In genomic region chr2:85413592-85414421, GRCh38 we compare ENCODE assay signal across 8 cellular contexts. TPM values are rescaled to one million over a fixed set of nuclear protein-coding genes. Genes with fewer than 3 reads are reported as not detected.
DNase-seq lines count a peak whose midpoint lies in the region; ATAC-seq and TF ChIP-seq lines count a peak whose summit lies in the region.

No MANE protein-coding gene starts in this region.

- H3K4me3 Mint-ChIP-seq in GM23338: peak overlapping the region; percentile 89
- H3K4me3 Mint-ChIP-seq in neural crest cell: peak overlapping the region; percentile 97

- 9% methylated on average over 22 of the region's 44 CpGs for WGBS in esophagus muscularis mucosa

- no peak overlapping the region for H3K9ac ChIP-seq in Karpas-422 (ENCODE audit: low read length)

- H3K36me3 ChIP-seq in GM23338 (ENCODE audit: insufficient read depth): no peaks in the 10 kb centered on the region
- no peaks in the 10 kb centered on the region for H3K36me3 ChIP-seq in esophagus muscularis mucosa
- H3K36me3 ChIP-seq in Karpas-422 (ENCODE audit: insufficient read depth, low read length): no peaks in the 10 kb centered on the region

- H3K4me3 ChIP-seq in GM23338: peak overlapping the region; percentile 57
- peak overlapping the region; percentile 62 to 74 (median 65) for H3K4me3 ChIP-seq in esophagus muscularis mucosa
- H3K4me3 ChIP-seq in Karpas-422 (ENCODE audit: low read length): no peak overlapping the region

- no peak for TF ChIP-seq POLR2A in esophagus muscularis mucosa (IDR thresholded peaks at IDR 0.05; ENCODE audit: low read depth)

- H3K27ac Mint-ChIP-seq in GM23338: no peak overlapping the region
- peak overlapping the region; percentile 94 for H3K27ac Mint-ChIP-seq in neural crest cell (ENCODE audit: unreplicated experiment)

- H3K27ac ChIP-seq in GM23338 (ENCODE audit: low read depth) (no peak overlapping the region), esophagus muscularis mucosa (replicated peaks in 1 of 4) (peak overlapping the region; percentile 57 to 73 (median 64)), Karpas-422 (ENCODE audit: low read length) (no peak overlapping the region)

- no peaks in the 10 kb centered on the region for H3K9me2 ChIP-seq in GM23338 (ENCODE audit: insufficient read depth)
- H3K9me2 ChIP-seq in Karpas-422 (replicated peaks; ENCODE audit: insufficient read depth, low read length): no peaks in the 10 kb centered on the region

- peaks cover 34% of the 10 kb centered on the region for H3K4me1 Mint-ChIP-seq in GM23338
- peaks cover 10% of the 10 kb centered on the region for H3K4me1 Mint-ChIP-seq in neural crest cell

- H3K79me2 ChIP-seq in GM23338 (replicated peaks; ENCODE audit: insufficient read depth) (no peaks in the 10 kb centered on the region), Karpas-422 (ENCODE audit: low read length) (peaks cover 1% of the 10 kb centered on the region; the same call in 1 of the 2 replicates)

- no peak for TF ChIP-seq CTCF in GM23338 (conservative IDR thresholded peaks at IDR 0.05; ENCODE audit: low read depth in 2 of 2)
- TF ChIP-seq CTCF in esophagus muscularis mucosa (IDR thresholded peaks at IDR 0.05): peak in 1 of 3 experiments; percentile 14
- TF ChIP-seq CTCF in neural crest cell (conservative IDR thresholded peaks at IDR 0.05): peak; percentile 40

- H2AFZ ChIP-seq in GM23338 (peak overlapping the region; percentile 98), Karpas-422 (ENCODE audit: low read length) (no peak overlapping the region)

- H3K4me2 ChIP-seq in GM23338 (peak overlapping the region; percentile 89), Karpas-422 (ENCODE audit: low read depth, low read length, poor library complexity, severe bottlenecking) (no peak overlapping the region)

- no peaks in the 10 kb centered on the region for H3K9me3 Mint-ChIP-seq in GM23338
- no peaks in the 10 kb centered on the region for H3K9me3 Mint-ChIP-seq in neural crest cell

- peaks cover 27% of the 10 kb centered on the region for H3K27me3 Mint-ChIP-seq in GM23338 (ENCODE audit: insufficient read depth, low read depth, poor library complexity)
- peaks cover 12% of the 10 kb centered on the region for H3K27me3 Mint-ChIP-seq in neural crest cell (ENCODE audit: low read depth)

- H3K27me3 ChIP-seq in GM23338 (ENCODE audit: insufficient read depth) (no peaks in the 10 kb centered on the region), esophagus muscularis mucosa (peaks cover 0 to 3% (median 0%) of the 10 kb centered on the region in 4 donors), Karpas-422 (ENCODE audit: low read length) (no peaks in the 10 kb centered on the region)

- DNase-seq in GM23338 (ENCODE audit: low spot score) (peak; percentile 83), esophagus muscularis mucosa (ENCODE audit: extremely low spot score) (no peak), neural crest cell (ENCODE audit: low read depth, low spot score) (no peak), NAMALWA (ENCODE audit: low spot score) (no peak), GM19240 (ENCODE audit: insufficient read length, low spot score) (no peak), Karpas-422 (no peak)
- peak; percentile 71 for DNase-seq in activated CD8-positive, alpha-beta memory T cell treated with anti-CD3 and anti-CD28 coated beads, Interleukin-2, amount 50 U/mL, for 4 hours

- H3K9me3 ChIP-seq in esophagus muscularis mucosa: no peaks in the 10 kb centered on the region
- no peaks in the 10 kb centered on the region for H3K9me3 ChIP-seq in Karpas-422 (ENCODE audit: low read length)

- ATAC-seq in GM23338: peak; percentile 56
- ATAC-seq in HG03025 (IDR thresholded peaks at IDR 0.05; ENCODE audit: low FRiP score, unreplicated experiment): no peak

- intact Hi-C loops in esophagus muscularis mucosa (cut with DNase I): no loop called here

- peaks cover 37% of the 10 kb centered on the region for H3K4me1 ChIP-seq in GM23338 (ENCODE audit: insufficient read depth)
- peaks cover 9 to 43% (median 36%) of the 10 kb centered on the region in 4 donors for H3K4me1 ChIP-seq in esophagus muscularis mucosa
- peaks cover 24% of the 10 kb centered on the region for H3K4me1 ChIP-seq in Karpas-422 (ENCODE audit: low read length)

- H4K20me1 ChIP-seq in GM23338 (replicated peaks; ENCODE audit: insufficient read depth): no peaks in the 10 kb centered on the region
- no peaks in the 10 kb centered on the region for H4K20me1 ChIP-seq in Karpas-422 (ENCODE audit: insufficient read depth, low read depth, low read length)

- TF ChIP-seq EP300 in esophagus muscularis mucosa (IDR thresholded peaks at IDR 0.05): no peak

- H3K36me3 Mint-ChIP-seq in GM23338 (ENCODE audit: low read depth): no peaks in the 10 kb centered on the region
- no peaks in the 10 kb centered on the region for H3K36me3 Mint-ChIP-seq in neural crest cell (ENCODE audit: low read depth)

- H3F3A ChIP-seq in GM23338 (replicated peaks; ENCODE audit: low read depth): peaks cover 14% of the 10 kb centered on the region; the same call in 1 of the 2 replicates

TF ChIP-seq in GM23338, 12 proteins besides CTCF, POLR2A, EP300 and RAD21:
- no peak for TF ChIP-seq ETS1 (IDR thresholded peaks at IDR 0.05)
- TF ChIP-seq POLR2AphosphoS5 (IDR thresholded peaks at IDR 0.05; ENCODE audit: low read depth): peak; percentile 61
TF ChIP-seq in GM23338: peak in this region for 1.

RNA-seq across cellular contexts. Expression of gene CAPG, which starts 3.6 kb away (rescaled TPM):
- 75.2 and 88.7 TPM in 2 replicates for total RNA-seq in GM23338 (2014; rRNA removed; shearing (Covaris generic))
- polyA plus RNA-seq in GM23338 (2016; fragmentation: Nextera tagmentation; extraction: Ambion mirVana): 104 and 115 TPM in 2 replicates
- 10 to 100 TPM; 22.8 to 73.6 (median 30.8) TPM for total RNA-seq in esophagus muscularis mucosa
- 24.3 and 32.6 TPM in 2 replicates for total RNA-seq in neural crest cell
- total RNA-seq in Karpas-422 (2014; rRNA removed; shearing (Covaris generic); ENCODE audit: low replicate concordance): 0.63 and 7.4 TPM in 2 replicates

RNA-seq across cellular contexts. Expression of gene SH2D6, which starts 4.7 kb away (rescaled TPM):
- not detected in 2 replicates for total RNA-seq in GM23338 (2014; rRNA removed; shearing (Covaris generic))
- polyA plus RNA-seq in GM23338 (2016; fragmentation: Nextera tagmentation; extraction: Ambion mirVana): 0.26 and 0.37 TPM in 2 replicates
- total RNA-seq in esophagus muscularis mucosa (not detected), neural crest cell (0.34 and 1.2 TPM in 2 replicates)
- 0.32 and 0.37 TPM in 2 replicates for total RNA-seq in Karpas-422 (2014; rRNA removed; shearing (Covaris generic); ENCODE audit: low replicate concordance)

RNA-seq across cellular contexts. Expression of gene ELMOD3, which starts 59.2 kb away (rescaled TPM):
- 7.1 and 8.9 TPM in 2 replicates for total RNA-seq in GM23338 (2014; rRNA removed; shearing (Covaris generic))
- 5.9 and 8.6 TPM in 2 replicates for polyA plus RNA-seq in GM23338 (2016; fragmentation: Nextera tagmentation; extraction: Ambion mirVana)
- 10 to 100 TPM; 17.4 to 21.5 (median 18.3) TPM for total RNA-seq in esophagus muscularis mucosa
- total RNA-seq in neural crest cell: 25.9 and 26.5 TPM in 2 replicates
- total RNA-seq in Karpas-422 (2014; rRNA removed; shearing (Covaris generic); ENCODE audit: low replicate concordance): 18.6 and 28.8 TPM in 2 replicates

RNA-seq across cellular contexts. Expression of gene RETSAT, which starts 59.5 kb away (rescaled TPM):
- total RNA-seq in GM23338 (2014; rRNA removed; shearing (Covaris generic)): 12.5 and 16.4 TPM in 2 replicates
- polyA plus RNA-seq in GM23338 (2016; fragmentation: Nextera tagmentation; extraction: Ambion mirVana): 2.3 and 2.6 TPM in 2 replicates
- total RNA-seq in esophagus muscularis mucosa: 10 to 100 TPM; 34.3 to 63.7 (median 45.7) TPM
- 25.2 and 26.0 TPM in 2 replicates for total RNA-seq in neural crest cell
- total RNA-seq in Karpas-422 (2014; rRNA removed; shearing (Covaris generic); ENCODE audit: low replicate concordance): 21.6 and 23.0 TPM in 2 replicates

Comparison
In these comparisons a context has a peak if more than half of its experiments do, and no peak if none do; other contexts are left out.
1. DNase-seq: peak in GM23338 (single experiment) and activated CD8-positive, alpha-beta memory T cell treated with anti-CD3 and anti-CD28 coated beads, Interleukin-2, amount 50 U/mL, for 4 hours (single experiment); none in esophagus muscularis mucosa (single experiment), neural crest cell (single experiment), NAMALWA (single experiment), GM19240 (single experiment) and Karpas-422 (single experiment).
2. H3K27ac ChIP-seq: peak in esophagus muscularis mucosa (4 of 4); none in GM23338 (single experiment) and Karpas-422 (single experiment).